Comparison of ENCODE assay signal across 8 cellular contexts in the genomic region with DNA sequence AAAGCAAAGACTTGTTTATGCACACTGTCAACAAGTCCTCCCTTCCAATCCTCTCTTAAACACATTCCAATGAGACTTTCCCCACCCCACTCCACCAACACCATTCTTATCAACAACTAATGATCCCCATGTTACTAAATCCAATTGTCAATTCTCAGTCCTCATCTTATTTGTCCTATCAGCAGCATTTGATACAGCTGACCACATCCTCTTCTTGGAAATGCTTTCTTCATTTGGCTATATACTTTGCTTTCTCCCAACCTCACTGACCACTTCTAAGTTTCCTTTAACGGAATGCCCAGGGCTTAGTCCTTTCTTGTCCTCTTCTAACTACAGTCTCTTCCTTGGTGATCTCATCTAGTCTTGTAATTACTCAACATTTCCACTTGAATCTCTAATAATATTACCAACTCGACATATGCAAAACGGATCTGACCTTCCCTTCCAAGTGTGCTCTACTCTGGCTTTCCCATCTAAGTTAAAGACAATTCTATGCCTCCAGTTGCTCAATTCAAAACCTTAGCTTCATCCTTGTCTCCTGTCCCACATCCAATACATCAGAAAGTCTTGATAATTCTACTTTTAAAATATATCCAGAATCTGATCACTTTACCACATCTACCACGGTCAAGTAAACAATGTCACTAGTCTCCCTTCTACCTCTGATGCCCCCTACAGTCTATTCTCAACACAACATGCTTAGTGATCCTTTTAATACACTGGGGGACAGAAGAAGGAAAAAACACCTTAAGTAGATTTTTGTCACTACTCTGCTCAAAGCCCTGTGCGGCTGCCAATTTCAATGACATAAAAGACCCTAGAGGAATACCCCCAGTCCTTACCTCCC. TPM values are rescaled to one million over a fixed set of nuclear protein-coding genes. Genes with fewer than 3 reads are reported as not detected.
A peak's percentile ranks its signal among the peaks of the same experiment; 100 is the strongest.
DNase-seq lines count a peak whose midpoint lies in the region; ATAC-seq and TF ChIP-seq lines count a peak whose summit lies in the region.

No MANE protein-coding gene starts in this region.

- H3K4me1 Mint-ChIP-seq in CD14-positive monocyte (peaks cover 73% of the 10 kb centered on the region), activated B cell treated with CpG ODN at 0.5 μM for 24 hours (peaks cover 55% of the 10 kb centered on the region), type B pancreatic cell (ENCODE audit: unreplicated experiment) (no peaks in the 10 kb centered on the region)

- H3K4me3 ChIP-seq in lower leg skin (ENCODE audit: low read depth, poor library complexity, severe bottlenecking) = no peak overlapping the region

- POLR2A ChIA-PET in activated B cell treated with CpG ODN at 0.5 μM for 24 hours (lab: Charles Lee) = interaction anchor here (1.2 kb wide), 1 partner anchor 24 kb away, joined by 3 read pairs; no protein-coding TSS in a partner anchor

- H3K4me3 Mint-ChIP-seq in CD14-positive monocyte = peak overlapping the region; percentile 45 to 84
- H3K4me3 Mint-ChIP-seq in activated B cell treated with CpG ODN at 0.5 μM for 24 hours = peak overlapping the region; percentile 40
- H3K4me3 Mint-ChIP-seq in type B pancreatic cell = no peak overlapping the region

- CTCF ChIA-PET in activated B cell treated with CpG ODN at 0.5 μM for 24 hours (lab: Charles Lee) = interaction anchor here (0.8 to 2.2 kb wide), 5 partner anchors 13 to 106 kb away, joined by 3 to 12 read pairs (median 3); no protein-coding TSS in a partner anchor

- peaks cover 11 to 16% of the 10 kb centered on the region in 2 donors for H3K36me3 Mint-ChIP-seq in CD14-positive monocyte
- H3K36me3 Mint-ChIP-seq in activated B cell treated with CpG ODN at 0.5 μM for 24 hours (ENCODE audit: low read depth) = peaks cover 1% of the 10 kb centered on the region
- H3K36me3 Mint-ChIP-seq in type B pancreatic cell = peaks cover 12% of the 10 kb centered on the region

- intact Hi-C loops in CD14-positive monocyte (cut with micrococcal nuclease) = loop anchor here in 1 of 2 donors (10.0 kb wide), 1 partner anchor 69 kb away; no protein-coding TSS in a partner anchor
- intact Hi-C loops in activated B cell treated with CpG ODN at 0.5 μM for 24 hours (cut with micrococcal nuclease) = loop anchor here (1.0 kb wide), 1 partner anchor 10 kb away; no protein-coding TSS in a partner anchor
- intact Hi-C loops in lower leg skin (cut with DNase I; ENCODE audit: low total_unique reads) = no loop called here

- ATAC-seq in GM19035 (IDR thresholded peaks at IDR 0.05; ENCODE audit: unreplicated experiment) (peak; percentile 67), HG03135 (IDR thresholded peaks at IDR 0.05; ENCODE audit: unreplicated experiment) (peak; percentile 66), activated B cell treated with CpG ODN at 0.5 μM for 24 hours (ENCODE audit: low read depth) (peak; percentile 43)

- DNase-seq in CD14-positive monocyte (ENCODE audit: low spot score) = no peak
- no peak for DNase-seq in activated B cell treated with CpG ODN at 0.5 μM for 24 hours
- no peak for DNase-seq in type B pancreatic cell (ENCODE audit: extremely low spot score, unreplicated experiment)
- no peak for DNase-seq in NCI-H2171 treated with DMSO at 0.1 percent for 48 hours (lab: John Stamatoyannopoulos, UW)
- no peak for DNase-seq in NK-92 (lab: John Stamatoyannopoulos, UW; ENCODE audit: unreplicated experiment)
- no peak for DNase-seq in lower leg skin (ENCODE audit: low spot score in 2 of 2)

- H3K9me3 Mint-ChIP-seq in CD14-positive monocyte (peaks cover 0 to 6% (median 0%) of the 10 kb centered on the region in 7 donors), activated B cell treated with CpG ODN at 0.5 μM for 24 hours (peaks cover 2% of the 10 kb centered on the region), type B pancreatic cell (peaks cover 7% of the 10 kb centered on the region)

- WGBS in lower leg skin, 2 donors = 72 to 76% methylated on average over 5 of the region's 5 CpGs

- TF ChIP-seq CTCF in CD14-positive monocyte (IDR thresholded peaks at IDR 0.05) = peak; percentile 52
- TF ChIP-seq CTCF in activated B cell treated with CpG ODN at 0.5 μM for 24 hours (IDR thresholded peaks at IDR 0.05) = no peak
- peak; percentile 47 for TF ChIP-seq CTCF in type B pancreatic cell (conservative IDR thresholded peaks at IDR 0.05)
- TF ChIP-seq CTCF in lower leg skin (IDR thresholded peaks at IDR 0.05) = no peak

- no peak for TF ChIP-seq POLR2A in lower leg skin (IDR thresholded peaks at IDR 0.05)

- H3K27ac Mint-ChIP-seq in CD14-positive monocyte (peak overlapping the region; percentile 88 to 97 (median 95)), activated B cell treated with CpG ODN at 0.5 μM for 24 hours (peak overlapping the region; percentile 78), type B pancreatic cell (no peak overlapping the region)

- H3K27me3 Mint-ChIP-seq in CD14-positive monocyte (ENCODE audit: low read depth in 3 of 3) (peaks cover 0 to 2% (median 0%) of the 10 kb centered on the region in 3 donors), activated B cell treated with CpG ODN at 0.5 μM for 24 hours (no peaks in the 10 kb centered on the region), type B pancreatic cell (no peaks in the 10 kb centered on the region)

RNA-seq across cellular contexts. Expression of gene AGTPBP1, which starts 25.5 kb away (rescaled TPM):
- polyA plus RNA-seq in CD14-positive monocyte = 10 to 100 TPM; 77.0 to 90.3 TPM
- total RNA-seq in activated B cell treated with CpG ODN at 0.5 μM for 24 hours (25.9 and 26.7 TPM in 2 replicates), type B pancreatic cell (ENCODE audit: low replicate concordance) (11.4 and 35.6 TPM in 2 replicates), lower leg skin (10 to 100 TPM; 12.5 to 15.1 (median 14.0) TPM)

Comparison
In these comparisons a context has a peak if more than half of its experiments do, and no peak if none do; other contexts are left out.
1. CTCF ChIP-seq: peak in CD14-positive monocyte (single experiment) and type B pancreatic cell (single experiment); none in activated B cell treated with CpG ODN at 0.5 μM for 24 hours (single experiment) and lower leg skin (0 of 3).
2. Peak in every context shown above with its lines, with median percentiles within 50 percentile points of each other: ATAC-seq.